ENCODE assay signal across 10 cellular contexts in genomic region chr9:79757906-79758669, GRCh38.
A peak's percentile ranks its signal among the peaks of the same experiment; 100 is the strongest.
DNase-seq lines count a peak whose midpoint lies in the region; ATAC-seq and TF ChIP-seq lines count a peak whose summit lies in the region.
"Had no signal": no experiment of that assay in that cellular context is flagged by ENCODE, and none has a peak within 500 bp of the region (broad histone marks: within the 10 kb centered on the region; RNA-seq: fewer than 3 reads in every experiment).

No MANE protein-coding gene starts in this region.

- ATAC-seq in GM21619 (IDR thresholded peaks at IDR 0.05; ENCODE audit: unreplicated experiment) = no peak
- ATAC-seq: stimulated activated naive B cell treated with anti-CD40 and anti-IgM and Interleukin-4, amounts not matched to agents 10 μg/mL and 1 μg/mL and 100 μg/mL, for 72 hours had no signal

- TF ChIP-seq RAD21 in neural cell (conservative IDR thresholded peaks at IDR 0.05) = peak; percentile 39

- no peak for TF ChIP-seq EP300 in neural cell (conservative IDR thresholded peaks at IDR 0.05; ENCODE audit: poor library complexity, severe bottlenecking)

- H3K9me3 ChIP-seq in mammary epithelial cell (replicated peaks; ENCODE audit: insufficient read depth, low read length) (no peaks in the 10 kb centered on the region), neural cell (ENCODE audit: low read length) (no peaks in the 10 kb centered on the region)

- H3F3A ChIP-seq in neural cell (ENCODE audit: insufficient read depth, low read length, poor library complexity, severe bottlenecking) = no peaks in the 10 kb centered on the region

- no peak overlapping the region for H3K4me3 ChIP-seq in mammary epithelial cell (replicated peaks in 1 of 3; ENCODE audit: insufficient read depth in 1 of 3, low read depth in 2 of 3, low read length in 3 of 3)
- H3K4me3 ChIP-seq in neural cell (ENCODE audit: low read length) = no peak overlapping the region

- H4K20me1 ChIP-seq in mammary epithelial cell (ENCODE audit: insufficient read depth, low read length) (no peaks in the 10 kb centered on the region), neural cell (ENCODE audit: insufficient read depth) (no peaks in the 10 kb centered on the region)

- CTCF ChIA-PET in mammary epithelial cell (lab: Charles Lee; ENCODE audit: low non-redundant PET) = interaction anchor here (0.7 kb wide), 1 partner anchor 593 kb away, joined by 4 read pairs; no protein-coding TSS in a partner anchor

- H2AFZ ChIP-seq in mammary epithelial cell (ENCODE audit: low read depth, low read length) (no peak overlapping the region), neural cell (ENCODE audit: low read depth, low read length) (no peak overlapping the region)

- peaks cover 6% of the 10 kb centered on the region for H3K4me1 ChIP-seq in mammary epithelial cell (ENCODE audit: insufficient read depth, low read length)

- H3K27ac Mint-ChIP-seq in HFFc6 = no peak overlapping the region

- no peaks in the 10 kb centered on the region for H3K36me3 ChIP-seq in mammary epithelial cell (ENCODE audit: insufficient read depth, low read length)
- no peaks in the 10 kb centered on the region for H3K36me3 ChIP-seq in neural cell (ENCODE audit: insufficient read depth, low read length)

- no peaks in the 10 kb centered on the region for H3K9me3 Mint-ChIP-seq in HFFc6

- H3K9me2 ChIP-seq in neural cell (ENCODE audit: insufficient read depth, low read length) = no peaks in the 10 kb centered on the region

- H3K4me1 Mint-ChIP-seq in HFFc6 (ENCODE audit: low read depth) = peaks cover 34% of the 10 kb centered on the region

- intact Hi-C loops in mammary epithelial cell (cut with micrococcal nuclease) = no loop called here

- in situ Hi-C loops in mammary epithelial cell (cut with MboI; ENCODE audit: low sequenced_read_pairs in 2 of 2) = no loop called here

- H3K4me3 Mint-ChIP-seq in HFFc6 = no peak overlapping the region
- H3K4me3 Mint-ChIP-seq: stimulated activated naive B cell treated with anti-CD40 and anti-IgM and Interleukin-4, amounts not matched to agents 10 μg/mL and 1 μg/mL and 100 μg/mL, for 72 hours had no signal

- WGBS in mammary epithelial cell (ENCODE audit: low coverage, missing lambda C conversion rate) = 88% methylated on average over 2 of the region's 2 CpGs

- DNase-seq in CD1c-positive myeloid dendritic cell (ENCODE audit: extremely low spot score) (peak; percentile 4), HFFc6 (no peak), mammary epithelial cell (no peak), NOMO-1 (lab: John Stamatoyannopoulos, UW; ENCODE audit: unreplicated experiment in 2 of 2) (no peak), NCI-H226 (no peak), foreskin melanocyte (no peak)
- DNase-seq: activated CD4-positive, alpha-beta T cell treated with anti-CD3 and anti-CD28 coated beads for 48 hours; stimulated activated naive B cell treated with anti-CD40 and anti-IgM and Interleukin-4, amounts not matched to agents 10 μg/mL and 1 μg/mL and 100 μg/mL, for 72 hours had no signal

- H3K79me2 ChIP-seq in mammary epithelial cell (ENCODE audit: insufficient read depth, low read length) (no peaks in the 10 kb centered on the region), neural cell (replicated peaks; ENCODE audit: insufficient read depth, low read length) (no peaks in the 10 kb centered on the region)

- TF ChIP-seq CTCF in HFFc6 (IDR thresholded peaks at IDR 0.05) (peak; percentile 81), mammary epithelial cell (conservative IDR thresholded peaks at IDR 0.05 in 1 of 2, IDR thresholded peaks at IDR 0.05 in 1 of 2; ENCODE audit: extremely low read depth in 1 of 2, insufficient read depth in 1 of 2, low read depth in 1 of 2, low read length in 2 of 2) (peak; percentile 38 to 51), neural cell (IDR thresholded peaks at IDR 0.05; ENCODE audit: poor library complexity, severe bottlenecking) (peak; percentile 53)

- dilution Hi-C loops in mammary epithelial cell (cut with HindIII; ENCODE audit: low sequenced_read_pairs) = no loop called here

- H3K27me3 ChIP-seq in mammary epithelial cell (ENCODE audit: insufficient read depth, low read length) (no peaks in the 10 kb centered on the region), neural cell (ENCODE audit: insufficient read depth, low read depth, low read length) (no peaks in the 10 kb centered on the region)

- H3K27ac ChIP-seq in mammary epithelial cell (ENCODE audit: insufficient read depth, low read depth, low read length) = no peak overlapping the region
- H3K27ac ChIP-seq in neural cell (ENCODE audit: low read length) = no peak overlapping the region

- H3K4me2 ChIP-seq in mammary epithelial cell (ENCODE audit: insufficient read depth, low read depth, low read length) (no peak overlapping the region), neural cell (ENCODE audit: low read length) (no peak overlapping the region)

- no peak overlapping the region for H3K9ac ChIP-seq in mammary epithelial cell (ENCODE audit: insufficient read depth, low read length)
- no peak overlapping the region for H3K9ac ChIP-seq in neural cell (ENCODE audit: low read length)

- H3K27me3 Mint-ChIP-seq in HFFc6 (ENCODE audit: insufficient read depth) = peaks cover 4% of the 10 kb centered on the region
- H3K27me3 Mint-ChIP-seq: stimulated activated naive B cell treated with anti-CD40 and anti-IgM and Interleukin-4, amounts not matched to agents 10 μg/mL and 1 μg/mL and 100 μg/mL, for 72 hours had no signal

- H3K36me3 Mint-ChIP-seq in HFFc6 (ENCODE audit: low read depth) = no peaks in the 10 kb centered on the region

- no TSS peak for BruUV-seq in mammary epithelial cell (replicated peaks; lab: Mats Ljungman, UMichigan)

TF ChIP-seq in neural cell, 6 proteins besides CTCF, POLR2A, EP300 and RAD21:
- TF ChIP-seq EZH2 (IDR thresholded peaks at IDR 0.05; ENCODE audit: borderline replicate concordance, insufficient read depth, low read length, poor library complexity, severe bottlenecking) (no peak), POLR2AphosphoS5 (IDR thresholded peaks at IDR 0.05) (no peak), REST (IDR thresholded peaks at IDR 0.05; ENCODE audit: borderline replicate concordance) (no peak), SMC3 (conservative IDR thresholded peaks at IDR 0.05; ENCODE audit: poor library complexity) (peak; percentile 53)
